In genomic region chr11:128359515-128359914, GRCh38 we compare ENCODE assay signal across 25 cellular contexts.
DNase-seq lines count a peak whose midpoint lies in the region; ATAC-seq, FAIRE-seq and TF ChIP-seq lines count a peak whose summit lies in the region.
"Had no signal": no experiment of that assay in that cellular context is flagged by ENCODE, and none has a peak within 500 bp of the region (broad histone marks: within the 10 kb centered on the region; RNA-seq: fewer than 3 reads in every experiment).

No MANE protein-coding gene starts in this region.

- 12 to 21% methylated on average over 3 of the region's 3 CpGs for WGBS in aorta, 2 donors

- no peak for TF ChIP-seq CTCF in AG10803 (conservative IDR thresholded peaks at IDR 0.05; ENCODE audit: low read length)
- TF ChIP-seq CTCF in choroid plexus epithelial cell (conservative IDR thresholded peaks at IDR 0.05; ENCODE audit: low read depth, low read length), result no peak

- H3K36me3 ChIP-seq in aorta (ENCODE audit: control insufficient read depth in 1 of 2, insufficient read depth in 2 of 2, low read length in 1 of 2), result no peaks in the 10 kb centered on the region
- H3K36me3 ChIP-seq: lower lobe of right lung, Peyer's patch, suprapubic skin had no signal

- no peak for ATAC-seq in aorta (ENCODE audit: low FRiP score)
- ATAC-seq: activated CD8-positive, alpha-beta memory T cell treated with anti-CD3 and anti-CD28 coated beads, Interleukin-2, amount 10 ng/mL, durations not matched to agents 7 days and 5 days; lower lobe of right lung; mucosa of descending colon had no signal

- peaks cover 0 to 5% of the 10 kb centered on the region in 2 donors for H3K4me1 ChIP-seq in aorta (ENCODE audit: control insufficient read depth in 1 of 2, insufficient read depth in 2 of 2, low read length in 2 of 2)
- H3K4me1 ChIP-seq: Caco-2, Peyer's patch, suprapubic skin had no signal

- no peak for TF ChIP-seq POLR2A in H54 (IDR thresholded peaks at IDR 0.05; ENCODE audit: low read depth, low read length)

- no peaks in the 10 kb centered on the region for H3K27me3 ChIP-seq in aorta (ENCODE audit: control insufficient read depth in 1 of 2, insufficient read depth in 2 of 2, low read length in 1 of 2)
- H3K27me3 ChIP-seq: hepatocyte, Peyer's patch, suprapubic skin had no signal

- DNase-seq in AG10803 (ENCODE audit: low read depth) (peak; percentile 60), H54 (ENCODE audit: insufficient read length, low spot score) (no peak), choroid plexus epithelial cell (ENCODE audit: low read depth) (peak; percentile 63), iris pigment epithelial cell (ENCODE audit: low read depth) (peak; percentile 44), NCI-H1092 (lab: John Stamatoyannopoulos, UW) (no peak), aorta (no peak), amniotic stem cell (lab: John Stamatoyannopoulos, UW) (no peak)
- DNase-seq: activated CD4-positive, alpha-beta T cell treated with anti-CD3 and anti-CD28 coated beads, Interleukin-2, amount 10 ng/mL, durations not matched to agents 24 days and 14 days; activated CD8-positive, alpha-beta memory T cell treated with anti-CD3 and anti-CD28 coated beads, Interleukin-2, amount 10 ng/mL, durations not matched to agents 7 days and 5 days; activated naive CD8-positive, alpha-beta T cell treated with anti-CD3 and anti-CD28 coated beads for 36 hours; Caco-2; DND-41; immature natural killer cell; lower lobe of right lung; MM.1S; mucosa of descending colon; NCI-H1436 treated with DMSO at 0.1 percent for 48 hours; NCI-H524; Peyer's patch had no signal

- H3K27ac ChIP-seq in aorta (ENCODE audit: low read depth in 1 of 2, low read length in 2 of 2), result no peak overlapping the region
- H3K27ac ChIP-seq: hepatocyte, lower lobe of right lung, Peyer's patch, SK-N-MC, suprapubic skin, VCaP had no signal

- FAIRE-seq in H54 (lab: Jason Lieb, UNC), result peak; percentile 30
- FAIRE-seq: colon, urothelium cell line had no signal

- no peak overlapping the region for H3K4me3 ChIP-seq in AG10803 (ENCODE audit: low read length)
- no peak overlapping the region for H3K4me3 ChIP-seq in choroid plexus epithelial cell (ENCODE audit: low read depth, low read length)
- H3K4me3 ChIP-seq in aorta (ENCODE audit: low read length in 2 of 2), result no peak overlapping the region
- H3K4me3 ChIP-seq: hepatocyte, lower lobe of right lung, mucosa of descending colon, Peyer's patch, SK-N-MC, suprapubic skin had no signal

- no peaks in the 10 kb centered on the region for H3K9me3 ChIP-seq in aorta (ENCODE audit: control insufficient read depth, low read length)
- H3K9me3 ChIP-seq: Caco-2, lower lobe of right lung, mucosa of descending colon, Peyer's patch, suprapubic skin had no signal

- intact Hi-C loops in aorta (cut with DNase I), result no loop called here

Comparison
In these comparisons a context has a peak if more than half of its experiments do, and no peak if none do; other contexts are left out.
1. DNase-seq: peak in AG10803 (single experiment), choroid plexus epithelial cell (single experiment) and iris pigment epithelial cell (single experiment); none in H54 (single experiment), NCI-H1092 (single experiment), aorta (0 of 2) and amniotic stem cell (single experiment).